In genomic region chr9:35519697-35520403, GRCh38 we compare ENCODE assay signal across 8 cellular contexts. TPM values are rescaled to one million over a fixed set of nuclear protein-coding genes. Genes with fewer than 3 reads are reported as not detected.
A peak's percentile ranks its signal among the peaks of the same experiment; 100 is the strongest.
DNase-seq lines count a peak whose midpoint lies in the region; TF ChIP-seq lines count a peak whose summit lies in the region.

No MANE protein-coding gene starts in this region.

- peak overlapping the region; percentile 92 for H3K27ac Mint-ChIP-seq in HFFc6
- no peak overlapping the region for H3K27ac Mint-ChIP-seq in T-helper 2 cell treated with Interferon-gamma antibody and Interleukin-4, amounts not matched to agents 5 μg/mL and 100 μg/mL, for 36 hours

- H3K4me3 ChIP-seq in adipocyte (ENCODE audit: low read length) = peak overlapping the region; percentile 32
- H3K4me3 ChIP-seq in spleen = no peak overlapping the region

- no peak for TF ChIP-seq POLR2A in spleen (IDR thresholded peaks at IDR 0.05)

- intact Hi-C loops in spleen (cut with DNase I; ENCODE audit: low total_unique reads) = no loop called here

- H3K27ac ChIP-seq in spleen = peak overlapping the region in 7 of 8 donors; percentile 17 to 72 (median 42)

- 86 to 96% (median 91%) methylated on average over 1 of the region's 1 CpG for WGBS in spleen, 5 donors

- TF ChIP-seq CTCF in HFFc6 (IDR thresholded peaks at IDR 0.05) (no peak), spleen (IDR thresholded peaks at IDR 0.05 in 8 of 11, conservative IDR thresholded peaks at IDR 0.05 in 3 of 11) (no peak)

- H3K4me1 ChIP-seq in adipocyte (ENCODE audit: control insufficient read depth, insufficient read depth, low read length) (peaks cover 76% of the 10 kb centered on the region), spleen (peaks cover 0 to 35% (median 7%) of the 10 kb centered on the region in 6 donors)

- H3K4me3 Mint-ChIP-seq in HFFc6 = peak overlapping the region; percentile 66
- no peak overlapping the region for H3K4me3 Mint-ChIP-seq in T-helper 2 cell treated with Interferon-gamma antibody and Interleukin-4, amounts not matched to agents 5 μg/mL and 100 μg/mL, for 36 hours

- DNase-seq in HFFc6 = no peak
- peak; percentile 38 for DNase-seq in adipocyte (ENCODE audit: low read depth)
- peak; percentile 62 for DNase-seq in islet precursor cell
- DNase-seq in spleen = no peak
- no peak for DNase-seq in NCI-H146 (lab: John Stamatoyannopoulos, UW)
- no peak for DNase-seq in NCI-H82 (lab: John Stamatoyannopoulos, UW)
- no peak for DNase-seq in T-helper 2 cell treated with Interferon-gamma antibody and Interleukin-4, amounts not matched to agents 5 μg/mL and 100 μg/mL, for 36 hours (ENCODE audit: low spot score)
- no peak for DNase-seq in SIG-M5 (lab: John Stamatoyannopoulos, UW)

- H3K36me3 Mint-ChIP-seq in HFFc6 (ENCODE audit: low read depth) = peaks cover 5% of the 10 kb centered on the region
- H3K36me3 Mint-ChIP-seq in T-helper 2 cell treated with Interferon-gamma antibody and Interleukin-4, amounts not matched to agents 5 μg/mL and 100 μg/mL, for 36 hours (ENCODE audit: low read depth) = no peaks in the 10 kb centered on the region

- no peaks in the 10 kb centered on the region for H3K27me3 Mint-ChIP-seq in HFFc6 (ENCODE audit: insufficient read depth)
- no peaks in the 10 kb centered on the region for H3K27me3 Mint-ChIP-seq in T-helper 2 cell treated with Interferon-gamma antibody and Interleukin-4, amounts not matched to agents 5 μg/mL and 100 μg/mL, for 36 hours (ENCODE audit: low read depth)

- H3K9me3 ChIP-seq in adipocyte (ENCODE audit: control insufficient read depth, low read length) = no peaks in the 10 kb centered on the region
- no peaks in the 10 kb centered on the region for H3K9me3 ChIP-seq in spleen

- H3K27me3 ChIP-seq in adipocyte (replicated peaks; ENCODE audit: control insufficient read depth, insufficient read depth, low read length) (no peaks in the 10 kb centered on the region), spleen (replicated peaks in 1 of 7) (no peaks in the 10 kb centered on the region)

- H3K4me1 Mint-ChIP-seq in HFFc6 (ENCODE audit: low read depth) = peaks cover 87% of the 10 kb centered on the region
- no peaks in the 10 kb centered on the region for H3K4me1 Mint-ChIP-seq in T-helper 2 cell treated with Interferon-gamma antibody and Interleukin-4, amounts not matched to agents 5 μg/mL and 100 μg/mL, for 36 hours (ENCODE audit: low read depth)

- no peaks in the 10 kb centered on the region for H3K9me3 Mint-ChIP-seq in HFFc6
- H3K9me3 Mint-ChIP-seq in T-helper 2 cell treated with Interferon-gamma antibody and Interleukin-4, amounts not matched to agents 5 μg/mL and 100 μg/mL, for 36 hours = no peaks in the 10 kb centered on the region

- H3K36me3 ChIP-seq in adipocyte (ENCODE audit: control insufficient read depth, insufficient read depth, low read length, severe bottlenecking) (no peaks in the 10 kb centered on the region), spleen (no peaks in the 10 kb centered on the region)

- H3K9ac ChIP-seq in adipocyte (ENCODE audit: low read length) = peak overlapping the region; percentile 83

RNA-seq across cellular contexts. Expression of gene RUSC2, which starts 29.9 kb away (rescaled TPM):
- 10 to 100 TPM; 54.0 to 70.7 (median 59.9) TPM for total RNA-seq in HFFc6 (2021; fragmentation: NEBNext Ultra II Directional; extraction: Animal tissue kit (Norgen Biotek cat#: 25700))
- 10 to 100 TPM; 11.5 to 41.9 (median 15.0) TPM for total RNA-seq in spleen
- polyA plus RNA-seq in spleen = 10 to 100 TPM in 1 of 3 donors, 1 to 10 TPM in 2; 2.5 to 12.1 (median 5.3) TPM

Comparison
In these comparisons a context has a peak if more than half of its experiments do, and no peak if none do; other contexts are left out.
1. DNase-seq: peak in adipocyte (single experiment) and islet precursor cell (single experiment); none in HFFc6 (single experiment), spleen (single experiment), NCI-H146 (single experiment), NCI-H82 (single experiment), T-helper 2 cell treated with Interferon-gamma antibody and Interleukin-4, amounts not matched to agents 5 μg/mL and 100 μg/mL, for 36 hours (single experiment) and SIG-M5 (single experiment).